ENCODE assay signal across 8 cellular contexts in genomic region chr3:151146071-151146730, GRCh38. TPM values are rescaled to one million over a fixed set of nuclear protein-coding genes. Genes with fewer than 3 reads are reported as not detected.
DNase-seq lines count a peak whose midpoint lies in the region; ATAC-seq and TF ChIP-seq lines count a peak whose summit lies in the region.

No MANE protein-coding gene starts in this region.

- no peak overlapping the region for H3K4me3 ChIP-seq in lower leg skin (ENCODE audit: low read depth, poor library complexity, severe bottlenecking)

- WGBS in lower leg skin, 2 donors = 6% methylated on average over 9 of the region's 9 CpGs

- intact Hi-C loops in lower leg skin (cut with DNase I; ENCODE audit: low total_unique reads) = loop anchor here (5.0 kb wide), 1 partner anchor 354 kb away; no protein-coding TSS in a partner anchor

- ATAC-seq in GM19452 (IDR thresholded peaks at IDR 0.05; ENCODE audit: unreplicated experiment) (peak; percentile 88), HG03469 (IDR thresholded peaks at IDR 0.05; ENCODE audit: unreplicated experiment) (peak; percentile 87)

- TF ChIP-seq POLR2A in lower leg skin (IDR thresholded peaks at IDR 0.05) = no peak

- peak; percentile 84 for DNase-seq in COR-L47 (lab: John Stamatoyannopoulos, UW)
- peak; percentile 34 for DNase-seq in NCI-H510A (lab: John Stamatoyannopoulos, UW)
- peak; percentile 67 for DNase-seq in activated CD4-positive, alpha-beta T cell treated with anti-CD3 and anti-CD28 coated beads for 48 hours
- DNase-seq in effector CD4-positive, alpha-beta T cell = peak; percentile 10
- peak; percentile 63 to 92 for DNase-seq in lower leg skin (ENCODE audit: low spot score in 2 of 2)
- peak; percentile 22 for DNase-seq in stimulated activated CD8-positive, alpha-beta memory T cell treated with anti-CD3 and anti-CD28 coated beads, Interleukin-4, amount 100 ng/mL, for 24 hours (ENCODE audit: low read depth)

- peak in 1 of 3 donors; percentile 56 for TF ChIP-seq CTCF in lower leg skin (IDR thresholded peaks at IDR 0.05)

RNA-seq across cellular contexts. Expression of gene GPR171, which starts 56.8 kb away (rescaled TPM):
- total RNA-seq in lower leg skin = under 1 TPM in 2 of 4 donors, not detected in 2; 0.55 to 0.68 TPM

Comparison
In these comparisons a context has a peak if more than half of its experiments do, and no peak if none do; other contexts are left out.
1. DNase-seq: peak in every context shown above with its lines; median percentile 84 in COR-L47; 78 in lower leg skin; 67 in activated CD4-positive, alpha-beta T cell treated with anti-CD3 and anti-CD28 coated beads for 48 hours; 34 in NCI-H510A; 22 in stimulated activated CD8-positive, alpha-beta memory T cell treated with anti-CD3 and anti-CD28 coated beads, Interleukin-4, amount 100 ng/mL, for 24 hours; 10 in effector CD4-positive, alpha-beta T cell.